Comparison of ENCODE assay signal across 8 cellular contexts in genomic region chr1:6185635-6186382, GRCh38. TPM values are rescaled to one million over a fixed set of nuclear protein-coding genes. Genes with fewer than 3 reads are reported as not detected.
DNase-seq lines count a peak whose midpoint lies in the region; ATAC-seq and TF ChIP-seq lines count a peak whose summit lies in the region.

No MANE protein-coding gene starts in this region.

- peaks cover 7% of the 10 kb centered on the region for H3K4me1 Mint-ChIP-seq in endodermal cell
- peaks cover 30 to 39% of the 10 kb centered on the region in 2 donors for H3K4me1 Mint-ChIP-seq in stimulated activated naive B cell treated with anti-CD40 and anti-IgM and Interleukin-4, amounts not matched to agents 10 μg/mL and 1 μg/mL and 100 μg/mL, for 72 hours

- peaks cover 25% of the 10 kb centered on the region for H3K27me3 ChIP-seq in endodermal cell (ENCODE audit: control insufficient read depth, insufficient read depth, low read length, poor library complexity, severe bottlenecking)
- H3K27me3 ChIP-seq in gastrocnemius medialis, result peaks cover 4 to 14% (median 11%) of the 10 kb centered on the region in 3 donors

- H3K27ac ChIP-seq in endodermal cell (ENCODE audit: low read depth, low read length) (no peak overlapping the region), gastrocnemius medialis (no peak overlapping the region)

- no peaks in the 10 kb centered on the region for H3K9me3 Mint-ChIP-seq in endodermal cell
- no peaks in the 10 kb centered on the region for H3K9me3 Mint-ChIP-seq in stimulated activated naive B cell treated with anti-CD40 and anti-IgM and Interleukin-4, amounts not matched to agents 10 μg/mL and 1 μg/mL and 100 μg/mL, for 72 hours

- no peaks in the 10 kb centered on the region for H3K9me3 ChIP-seq in endodermal cell (ENCODE audit: control insufficient read depth, low read length)
- H3K9me3 ChIP-seq in gastrocnemius medialis, result no peaks in the 10 kb centered on the region

- H3K4me1 ChIP-seq in endodermal cell (ENCODE audit: control insufficient read depth, insufficient read depth, low read length) (no peaks in the 10 kb centered on the region), gastrocnemius medialis (no peaks in the 10 kb centered on the region)

- intact Hi-C loops in gastrocnemius medialis (cut with DNase I; ENCODE audit: low total_unique reads), result no loop called here

- H3K27ac Mint-ChIP-seq in endodermal cell, result no peak overlapping the region
- peak overlapping the region; percentile 20 for H3K27ac Mint-ChIP-seq in stimulated activated naive B cell treated with anti-CD40 and anti-IgM and Interleukin-4, amounts not matched to agents 10 μg/mL and 1 μg/mL and 100 μg/mL, for 72 hours

- peaks cover 53% of the 10 kb centered on the region for H3K36me3 Mint-ChIP-seq in endodermal cell (ENCODE audit: low read depth)
- H3K36me3 Mint-ChIP-seq in stimulated activated naive B cell treated with anti-CD40 and anti-IgM and Interleukin-4, amounts not matched to agents 10 μg/mL and 1 μg/mL and 100 μg/mL, for 72 hours, result peaks cover 41 to 49% of the 10 kb centered on the region in 2 donors

- TF ChIP-seq CTCF in endodermal cell (conservative IDR thresholded peaks at IDR 0.05) (peak; percentile 80), gastrocnemius medialis (IDR thresholded peaks at IDR 0.05 in 4 of 5, conservative IDR thresholded peaks at IDR 0.05 in 1 of 5) (peak in 1 of 5 experiments; percentile 11)

- peak; percentile 17 for DNase-seq in activated naive CD4-positive, alpha-beta T cell treated with Interleukin-2 at 50 U/mL for 16 hours
- DNase-seq in activated naive CD4-positive, alpha-beta T cell (lab: John Stamatoyannopoulos, UW), result no peak
- DNase-seq in NCI-H2227 (lab: John Stamatoyannopoulos, UW; ENCODE audit: unreplicated experiment) (peak; percentile 71), endodermal cell (peak; percentile 77), NCI-H748 treated with DMSO at 0.1 percent for 48 hours (lab: John Stamatoyannopoulos, UW) (no peak), gastrocnemius medialis (no peak)
- DNase-seq in stimulated activated naive B cell treated with anti-CD40 and anti-IgM and Interleukin-4, amounts not matched to agents 10 μg/mL and 1 μg/mL and 100 μg/mL, for 72 hours, result no peak

- H3K4me3 Mint-ChIP-seq in endodermal cell, result no peak overlapping the region
- no peak overlapping the region for H3K4me3 Mint-ChIP-seq in stimulated activated naive B cell treated with anti-CD40 and anti-IgM and Interleukin-4, amounts not matched to agents 10 μg/mL and 1 μg/mL and 100 μg/mL, for 72 hours

- ATAC-seq in stimulated activated naive B cell treated with anti-CD40 and anti-IgM and Interleukin-4, amounts not matched to agents 10 μg/mL and 1 μg/mL and 100 μg/mL, for 72 hours (replicated peaks), result no peak
- ATAC-seq in HG03432 (IDR thresholded peaks at IDR 0.05; ENCODE audit: unreplicated experiment) (no peak), gastrocnemius medialis (no peak)

- no peak overlapping the region for H3K4me3 ChIP-seq in endodermal cell (ENCODE audit: low read length)
- no peak overlapping the region for H3K4me3 ChIP-seq in gastrocnemius medialis

- peaks cover 24% of the 10 kb centered on the region for H3K27me3 Mint-ChIP-seq in endodermal cell (ENCODE audit: insufficient read depth)
- H3K27me3 Mint-ChIP-seq in stimulated activated naive B cell treated with anti-CD40 and anti-IgM and Interleukin-4, amounts not matched to agents 10 μg/mL and 1 μg/mL and 100 μg/mL, for 72 hours, result peaks cover 10% of the 10 kb centered on the region in 2 donors

- no peak for TF ChIP-seq POLR2A in gastrocnemius medialis (IDR thresholded peaks at IDR 0.05)

- in situ Hi-C loops in gastrocnemius medialis (cut with MboI; ENCODE audit: low sequenced_read_pairs in 4 of 4), result no loop called here

- peaks cover 60% of the 10 kb centered on the region for H3K36me3 ChIP-seq in endodermal cell (ENCODE audit: control insufficient read depth, insufficient read depth, low read length)
- H3K36me3 ChIP-seq in gastrocnemius medialis, result peaks cover 0 to 47% of the 10 kb centered on the region in 2 donors

- WGBS in endodermal cell (ENCODE audit: insufficient coverage in 1 of 2, insufficient read length in 1 of 2), 2 experiments, result 78 to 83% methylated on average over 7 to 10 of the region's 10 CpGs

- H3K9ac ChIP-seq in endodermal cell (ENCODE audit: extremely low read depth, low read length, poor library complexity, severe bottlenecking), result no peak overlapping the region

RNA-seq across cellular contexts. Expression of gene CHD5, which starts 5.7 kb away (rescaled TPM):
- total RNA-seq in endodermal cell (under 1 TPM; 0.40 to 0.69 TPM), gastrocnemius medialis (under 1 TPM in 1 of 4 donors, not detected in 3; 0.05 TPM)
- 0.36 TPM for polyA plus RNA-seq in endodermal cell (2013, experiment 1 of 2)
- polyA plus RNA-seq in endodermal cell (2013, experiment 2 of 2), result 0.46 TPM

RNA-seq across cellular contexts. Expression of gene RPL22, which starts 13.6 kb away (rescaled TPM):
- total RNA-seq in endodermal cell, result 100 to 1,000 TPM; 409 to 481 TPM
- polyA plus RNA-seq in endodermal cell (2013, experiment 1 of 2), result 367 TPM
- polyA plus RNA-seq in endodermal cell (2013, experiment 2 of 2), result 324 TPM
- 100 to 1,000 TPM in 3 of 4 donors, 10 to 100 TPM in 1; 95.2 to 132 (median 121) TPM for total RNA-seq in gastrocnemius medialis

RNA-seq across cellular contexts. Expression of gene RNF207, which starts 20.1 kb away (rescaled TPM):
- total RNA-seq in endodermal cell (1 to 10 TPM; 4.8 to 7.7 TPM), gastrocnemius medialis (1 to 10 TPM in 2 of 4 donors, under 1 TPM in 2; 0.29 to 4.7 (median 0.99) TPM)
- polyA plus RNA-seq in endodermal cell (2013, experiment 1 of 2), result 1.7 TPM
- 1.2 TPM for polyA plus RNA-seq in endodermal cell (2013, experiment 2 of 2)

RNA-seq across cellular contexts. Expression of gene ICMT, which starts 50.0 kb away (rescaled TPM):
- total RNA-seq in endodermal cell (10 to 100 TPM; 75.9 to 80.3 TPM), gastrocnemius medialis (100 to 1,000 TPM in 1 of 4 donors, 10 to 100 TPM in 3; 43.6 to 115 (median 93.7) TPM)
- polyA plus RNA-seq in endodermal cell (2013, experiment 1 of 2), result 54.4 TPM
- polyA plus RNA-seq in endodermal cell (2013, experiment 2 of 2), result 52.1 TPM

RNA-seq across cellular contexts. Expression of gene HES3, which starts 58.2 kb away (rescaled TPM):
- 1 to 10 TPM in 1 of 2 donors, not detected in 1; 2.7 TPM for total RNA-seq in endodermal cell
- polyA plus RNA-seq in endodermal cell (2013, experiment 1 of 2), result 6.6 TPM
- polyA plus RNA-seq in endodermal cell (2013, experiment 2 of 2), result 2.8 TPM
- not detected for total RNA-seq in gastrocnemius medialis

Comparison
In these comparisons a context has a peak if more than half of its experiments do, and no peak if none do; other contexts are left out.
1. DNase-seq: peak in activated naive CD4-positive, alpha-beta T cell treated with Interleukin-2 at 50 U/mL for 16 hours (single experiment), NCI-H2227 (single experiment) and endodermal cell (single experiment); none in activated naive CD4-positive, alpha-beta T cell (0 of 4), stimulated activated naive B cell treated with anti-CD40 and anti-IgM and Interleukin-4, amounts not matched to agents 10 μg/mL and 1 μg/mL and 100 μg/mL, for 72 hours (single experiment), NCI-H748 treated with DMSO at 0.1 percent for 48 hours (single experiment) and gastrocnemius medialis (0 of 2).